ENCODE assay signal across 12 cellular contexts in genomic region chr6:32108727-32109113, GRCh38. TPM values are rescaled to one million over a fixed set of nuclear protein-coding genes. Genes with fewer than 3 reads are reported as not detected.
DNase-seq lines count a peak whose midpoint lies in the region; ATAC-seq and TF ChIP-seq lines count a peak whose summit lies in the region.
"Had no signal": no experiment of that assay in that cellular context is flagged by ENCODE, and none has a peak within 500 bp of the region (broad histone marks: within the 10 kb centered on the region; RNA-seq: fewer than 3 reads in every experiment).

No MANE protein-coding gene starts in this region.

- H3K4me3 ChIP-seq in Panc1 (ENCODE audit: low read depth in 2 of 2, low read length in 2 of 2): no peak overlapping the region
- no peak overlapping the region for H3K4me3 ChIP-seq in endodermal cell (ENCODE audit: low read length)
- peak overlapping the region; percentile 49 to 74 for H3K4me3 ChIP-seq in stomach smooth muscle (ENCODE audit: low read length in 2 of 2)

- H3K9ac ChIP-seq in endodermal cell (ENCODE audit: extremely low read depth, low read length, poor library complexity, severe bottlenecking) (no peak overlapping the region), stomach smooth muscle (ENCODE audit: low read length in 2 of 2) (peak overlapping the region; percentile 49 to 72)

- in situ Hi-C loops in Panc1 (cut with HindIII; ENCODE audit: low pct_unique_long_range_greater_than_20kb, low sequenced_read_pairs): no loop called here

- DNase-seq in Panc1 (ENCODE audit: low read depth, low spot score) (no peak), endodermal cell (no peak), mesothelial cell of epicardium (ENCODE audit: low spot score in 2 of 2, unreplicated experiment in 2 of 2) (no peak), NCI-H2029 (lab: John Stamatoyannopoulos, UW) (no peak), HUDEP-2 (lab: John Stamatoyannopoulos, UW; ENCODE audit: unreplicated experiment in 76 of 76) (no peak), NCI-H146 (lab: John Stamatoyannopoulos, UW) (no peak)
- DNase-seq: NCI-H510A; stimulated activated CD8-positive, alpha-beta memory T cell treated with anti-CD3 and anti-CD28 coated beads, Interleukin-4, amount 100 ng/mL, for 48 hours had no signal

- H3K4me1 ChIP-seq in Panc1 (ENCODE audit: control insufficient read depth, insufficient read depth, low read length) (peaks cover 4% of the 10 kb centered on the region; the same call in 1 of the 2 replicates), endodermal cell (ENCODE audit: control insufficient read depth, insufficient read depth, low read length) (peaks cover 9% of the 10 kb centered on the region), stomach smooth muscle (ENCODE audit: control insufficient read depth, insufficient read depth, low read length) (peaks cover 61% of the 10 kb centered on the region)

- H3K9me3 Mint-ChIP-seq in endodermal cell (no peaks in the 10 kb centered on the region), mesothelial cell of epicardium (no peaks in the 10 kb centered on the region)
- H3K9me3 Mint-ChIP-seq: T-helper 1 cell treated with Interleukin-12 subunit alpha and Interleukin-12 subunit beta and Interleukin-4 antibody, amounts not matched to agents 30 μg/mL and 1 μg/mL, for 36 hours had no signal

- H3K27ac ChIP-seq in Panc1 (ENCODE audit: low read length): no peak overlapping the region
- H3K27ac ChIP-seq in endodermal cell (ENCODE audit: low read depth, low read length): no peak overlapping the region
- H3K27ac ChIP-seq in stomach smooth muscle (ENCODE audit: low read length): peak overlapping the region; percentile 77

- CTCF ChIA-PET in Panc1 (lab: Charles Lee): interaction anchor here (0.6 kb wide), 1 partner anchor 1006 kb away, joined by 4 read pairs; no protein-coding TSS in a partner anchor

- no TSS peak for BruUV-seq in Panc1 (replicated peaks; lab: Mats Ljungman, UMichigan)

- POLR2A ChIA-PET in Panc1 (lab: Charles Lee): no interaction called here

- 59 to 72% methylated on average over 5 to 6 of the region's 6 CpGs for WGBS in endodermal cell (ENCODE audit: insufficient coverage in 1 of 2, insufficient read length in 1 of 2), 2 experiments

- H3K4me3 Mint-ChIP-seq in endodermal cell: no peak overlapping the region
- H3K4me3 Mint-ChIP-seq in mesothelial cell of epicardium: peak overlapping the region; percentile 1
- H3K4me3 Mint-ChIP-seq: T-helper 1 cell treated with Interleukin-12 subunit alpha and Interleukin-12 subunit beta and Interleukin-4 antibody, amounts not matched to agents 30 μg/mL and 1 μg/mL, for 36 hours had no signal

- intact Hi-C loops in Panc1 (cut with micrococcal nuclease; ENCODE audit: unreplicated experiment): no loop called here

- H3K36me3 Mint-ChIP-seq in endodermal cell (ENCODE audit: low read depth) (no peaks in the 10 kb centered on the region), mesothelial cell of epicardium (no peaks in the 10 kb centered on the region)

- no peaks in the 10 kb centered on the region for H3K36me3 ChIP-seq in Panc1 (ENCODE audit: control insufficient read depth, insufficient read depth, low read length)
- H3K36me3 ChIP-seq in endodermal cell (ENCODE audit: control insufficient read depth, insufficient read depth, low read length): no peaks in the 10 kb centered on the region
- no peaks in the 10 kb centered on the region for H3K36me3 ChIP-seq in stomach smooth muscle (ENCODE audit: control insufficient read depth in 2 of 2, insufficient read depth in 2 of 2, low read length in 2 of 2)

- H3K27ac Mint-ChIP-seq in endodermal cell: peak overlapping the region; percentile 69
- peak overlapping the region; percentile 65 for H3K27ac Mint-ChIP-seq in mesothelial cell of epicardium
- H3K27ac Mint-ChIP-seq: T-helper 1 cell treated with Interleukin-12 subunit alpha and Interleukin-12 subunit beta and Interleukin-4 antibody, amounts not matched to agents 30 μg/mL and 1 μg/mL, for 36 hours had no signal

- peaks cover 46% of the 10 kb centered on the region for H3K27me3 Mint-ChIP-seq in endodermal cell (ENCODE audit: insufficient read depth)
- peaks cover 50% of the 10 kb centered on the region for H3K27me3 Mint-ChIP-seq in mesothelial cell of epicardium (ENCODE audit: low read depth)

- peak; percentile 25 for ATAC-seq in Panc1
- ATAC-seq in GM19395 (IDR thresholded peaks at IDR 0.05; ENCODE audit: unreplicated experiment): no peak

- H3K9me3 ChIP-seq in Panc1 (ENCODE audit: control insufficient read depth, insufficient read depth, low read depth, low read length): no peaks in the 10 kb centered on the region
- H3K9me3 ChIP-seq in endodermal cell (ENCODE audit: control insufficient read depth, low read length): no peaks in the 10 kb centered on the region
- no peaks in the 10 kb centered on the region for H3K9me3 ChIP-seq in stomach smooth muscle (ENCODE audit: control insufficient read depth in 2 of 2, low read length in 2 of 2)

- H3K27me3 ChIP-seq in Panc1 (ENCODE audit: control insufficient read depth, insufficient read depth, low read length): peaks cover 6% of the 10 kb centered on the region; the same call in 1 of the 2 replicates
- peaks cover 27% of the 10 kb centered on the region for H3K27me3 ChIP-seq in endodermal cell (ENCODE audit: control insufficient read depth, insufficient read depth, low read length, poor library complexity, severe bottlenecking)
- H3K27me3 ChIP-seq in stomach smooth muscle (ENCODE audit: control insufficient read depth in 1 of 2, insufficient read depth in 2 of 2, low read length in 2 of 2): peaks cover 0 to 2% of the 10 kb centered on the region in 2 donors

- TF ChIP-seq CTCF in Panc1 (IDR thresholded peaks at IDR 0.05) (no peak), endodermal cell (conservative IDR thresholded peaks at IDR 0.05) (no peak), mesothelial cell of epicardium (IDR thresholded peaks at IDR 0.05; ENCODE audit: unreplicated experiment) (no peak)

- H3K4me1 Mint-ChIP-seq in endodermal cell (peaks cover 16% of the 10 kb centered on the region), mesothelial cell of epicardium (peaks cover 18% of the 10 kb centered on the region)

RNA-seq across cellular contexts. Expression of gene TNXB, which starts 0.4 kb away (rescaled TPM):
- total RNA-seq in Panc1 (2021; ENCODE audit: unreplicated experiment): 1.8 TPM
- 0.42 TPM for polyA plus RNA-seq in Panc1 (2012; ENCODE audit: insufficient read length)
- 1 to 10 TPM; 4.0 to 9.3 TPM for total RNA-seq in endodermal cell
- polyA plus RNA-seq in endodermal cell (2013, experiment 1 of 2): 2.2 TPM
- 3.7 TPM for polyA plus RNA-seq in endodermal cell (2013, experiment 2 of 2)
- total RNA-seq in mesothelial cell of epicardium: 10.8 to 13.9 TPM (median 13.6 TPM) in 3 replicates

RNA-seq across cellular contexts. Expression of gene ATF6B, which starts 19.3 kb away (rescaled TPM):
- total RNA-seq in Panc1 (2021; ENCODE audit: unreplicated experiment) (127 TPM), endodermal cell (10 to 100 TPM; 54.5 to 60.3 TPM), mesothelial cell of epicardium (95.8 to 99.8 TPM (median 96.3 TPM) in 3 replicates)
- 121 TPM for polyA plus RNA-seq in Panc1 (2012; ENCODE audit: insufficient read length)
- polyA plus RNA-seq in endodermal cell (2013, experiment 1 of 2): 67.3 TPM
- polyA plus RNA-seq in endodermal cell (2013, experiment 2 of 2): 61.1 TPM

RNA-seq across cellular contexts. Expression of gene FKBPL, which starts 21.4 kb away (rescaled TPM):
- total RNA-seq in Panc1 (2021; ENCODE audit: unreplicated experiment) (7.4 TPM), endodermal cell (1 to 10 TPM; 9.2 to 9.6 TPM), mesothelial cell of epicardium (5.4 to 6.0 TPM (median 6.0 TPM) in 3 replicates)
- polyA plus RNA-seq in Panc1 (2012; ENCODE audit: insufficient read length): 6.2 TPM
- polyA plus RNA-seq in endodermal cell (2013, experiment 1 of 2): 8.7 TPM
- polyA plus RNA-seq in endodermal cell (2013, experiment 2 of 2): 9.2 TPM

RNA-seq across cellular contexts. Expression of gene PRRT1, which starts 43.0 kb away (rescaled TPM):
- total RNA-seq in Panc1 (2021; ENCODE audit: unreplicated experiment) (1.3 TPM), endodermal cell (1 to 10 TPM; 2.0 to 3.0 TPM), mesothelial cell of epicardium (3.0 to 4.5 TPM (median 3.4 TPM) in 3 replicates)
- polyA plus RNA-seq in Panc1 (2012; ENCODE audit: insufficient read length): 2.7 TPM
- polyA plus RNA-seq in endodermal cell (2013, experiment 1 of 2): 5.9 TPM
- 5.8 TPM for polyA plus RNA-seq in endodermal cell (2013, experiment 2 of 2)
- total RNA-seq: renal cortical epithelial cell had no signal

RNA-seq across cellular contexts. Expression of gene PPT2, which starts 45.2 kb away (rescaled TPM):
- 20.1 TPM for total RNA-seq in Panc1 (2021; ENCODE audit: unreplicated experiment)
- 15.2 TPM for polyA plus RNA-seq in Panc1 (2012; ENCODE audit: insufficient read length)
- total RNA-seq in endodermal cell: 10 to 100 TPM; 51.1 to 65.3 TPM
- polyA plus RNA-seq in endodermal cell (2013, experiment 1 of 2): 39.5 TPM
- 33.9 TPM for polyA plus RNA-seq in endodermal cell (2013, experiment 2 of 2)
- total RNA-seq in mesothelial cell of epicardium: 49.3 to 58.6 TPM (median 51.5 TPM) in 3 replicates

Comparison
In these comparisons a context has a peak if more than half of its experiments do, and no peak if none do; other contexts are left out.
1. H3K4me3 ChIP-seq: peak in stomach smooth muscle (2 of 2); none in Panc1 (0 of 2) and endodermal cell (single experiment).